8 cellular contexts compared by ENCODE assay signal in genomic region chr11:13210424-13210823, GRCh38.
DNase-seq lines count a peak whose midpoint lies in the region; ATAC-seq and TF ChIP-seq lines count a peak whose summit lies in the region.

No MANE protein-coding gene starts in this region.

- H3K27me3 ChIP-seq in ACC112 (ENCODE audit: insufficient read depth, low read length) = no peaks in the 10 kb centered on the region

- CTCF ChIA-PET in GM10248 (lab: Yijun Ruan, JAX) (interaction anchor here (0.7 to 3.4 kb wide), 12 partner anchors 9 to 176 kb away, joined by 3 to 10 read pairs (median 3); no protein-coding TSS in a partner anchor), WTC11 (lab: Charles Lee) (interaction anchor here (0.6 to 3.5 kb wide), 42 partner anchors 11 to 879 kb away, joined by 3 to 49 read pairs (median 5); partner anchors contain the start of gene BTBD10)

- ATAC-seq in WTC11 = peak; percentile 76
- ATAC-seq in HG02852 (IDR thresholded peaks at IDR 0.05; ENCODE audit: unreplicated experiment) = no peak
- no peak for ATAC-seq in HG03039 (IDR thresholded peaks at IDR 0.05; ENCODE audit: unreplicated experiment)

- POLR2A ChIA-PET in GM10248 (lab: Yijun Ruan, JAX) = no interaction called here
- POLR2A ChIA-PET in WTC11 (lab: Charles Lee) = no interaction called here

- DNase-seq in GM10248 (ENCODE audit: extremely low spot score) (no peak), NCI-H187 treated with DMSO at 0.1 percent for 48 hours (lab: John Stamatoyannopoulos, UW) (peak; percentile 18), WTC11 (ENCODE audit: low spot score) (peak; percentile 62), foreskin fibroblast (peak; percentile 72 to 88), posterior vena cava (ENCODE audit: low spot score) (peak; percentile 79)

- H2AFZ ChIP-seq in ACC112 (ENCODE audit: low read length, unreplicated experiment) = peak overlapping the region; percentile 7

- no peaks in the 10 kb centered on the region for H3K36me3 ChIP-seq in ACC112 (ENCODE audit: insufficient read depth, low read length)

- no peaks in the 10 kb centered on the region for H3K36me3 Mint-ChIP-seq in WTC11

- H3K4me3 Mint-ChIP-seq in WTC11 = no peak overlapping the region

- intact Hi-C loops in posterior vena cava (cut with DNase I) = loop anchor here (2.0 to 10.0 kb wide), 2 partner anchors 134 kb away; no protein-coding TSS in a partner anchor

- peaks cover 49% of the 10 kb centered on the region for H3K4me1 ChIP-seq in ACC112 (ENCODE audit: control insufficient read depth, insufficient read depth, low read length, unreplicated experiment)

- H3K27ac ChIP-seq in ACC112 (ENCODE audit: low read depth, low read length) = no peak overlapping the region

- H3K9me3 Mint-ChIP-seq in WTC11 = no peaks in the 10 kb centered on the region

- H3K27ac Mint-ChIP-seq in WTC11 = no peak overlapping the region

- peak; percentile 45 for TF ChIP-seq CTCF in GM10248 (IDR thresholded peaks at IDR 0.05; ENCODE audit: control extremely low read depth, extremely low read depth, low read depth, missing control alignments)
- peak; percentile 38; the same call in 1 of the 2 replicates for TF ChIP-seq CTCF in WTC11 (IDR thresholded peaks at IDR 0.05)
- TF ChIP-seq CTCF in foreskin fibroblast (IDR thresholded peaks at IDR 0.05; ENCODE audit: low read depth, low read length) = peak; percentile 67

- peaks cover 32% of the 10 kb centered on the region for H3K4me1 Mint-ChIP-seq in WTC11

- H3K79me2 ChIP-seq in ACC112 (ENCODE audit: control insufficient read depth, insufficient read depth, low read length, unreplicated experiment) = no peaks in the 10 kb centered on the region

- H3K4me3 ChIP-seq in ACC112 (ENCODE audit: low read depth, low read length) = no peak overlapping the region
- H3K4me3 ChIP-seq in foreskin fibroblast (ENCODE audit: low read depth in 1 of 2, low read length in 2 of 2) = no peak overlapping the region

- H3K27me3 Mint-ChIP-seq in WTC11 (ENCODE audit: low read depth) = no peaks in the 10 kb centered on the region

TF ChIP-seq in WTC11, 78 proteins besides CTCF, POLR2A, EP300 and RAD21:
- no peak for TF ChIP-seq FOXK1 (CRISPR knock-in tag; IDR thresholded peaks at IDR 0.05)
- TF ChIP-seq FOXP1 (CRISPR knock-in tag; IDR thresholded peaks at IDR 0.05; ENCODE audit: borderline replicate concordance) = no peak
- no peak for TF ChIP-seq ETV6 (CRISPR knock-in tag; IDR thresholded peaks at IDR 0.05)
- TF ChIP-seq EMX1 (CRISPR knock-in tag; IDR thresholded peaks at IDR 0.05) = no peak
- TF ChIP-seq FOXP4 (CRISPR knock-in tag; IDR thresholded peaks at IDR 0.05) = no peak
- no peak for TF ChIP-seq ZNF416 (CRISPR knock-in tag; IDR thresholded peaks at IDR 0.05)
- TF ChIP-seq NFATC4 (CRISPR knock-in tag; IDR thresholded peaks at IDR 0.05) = no peak
- no peak for TF ChIP-seq ATF6 (CRISPR knock-in tag; IDR thresholded peaks at IDR 0.05)
- TF ChIP-seq ATF2 (CRISPR knock-in tag; IDR thresholded peaks at IDR 0.05; ENCODE audit: borderline replicate concordance, low read depth) = no peak
- TF ChIP-seq ATF3 (CRISPR knock-in tag; conservative IDR thresholded peaks at IDR 0.05) = no peak
- no peak for TF ChIP-seq ZNF425 (CRISPR knock-in tag; conservative IDR thresholded peaks at IDR 0.05)
- no peak for TF ChIP-seq E2F5 (CRISPR knock-in tag; IDR thresholded peaks at IDR 0.05)
- TF ChIP-seq ZNF121 (CRISPR knock-in tag; IDR thresholded peaks at IDR 0.05) = no peak
